23 cellular contexts compared by ENCODE assay signal in the genomic region with DNA sequence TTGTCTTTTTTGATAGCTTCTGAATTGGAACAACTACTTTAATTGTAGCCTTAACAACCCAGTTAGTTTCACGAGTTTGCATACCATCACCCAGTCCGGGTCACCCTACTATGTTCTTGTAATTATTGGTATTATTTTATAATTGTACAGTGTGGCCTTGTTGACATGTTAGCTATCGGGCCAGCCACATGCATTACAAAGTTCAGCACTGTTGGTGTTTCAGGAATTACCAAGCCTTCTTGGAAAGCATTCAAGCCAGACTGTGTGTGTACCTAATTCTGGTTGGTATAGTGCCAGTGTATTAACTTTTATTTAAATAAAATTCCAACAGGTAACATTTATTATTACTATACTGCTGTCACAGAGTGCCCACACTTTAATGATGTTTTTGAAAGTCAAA.
DNase-seq lines count a peak whose midpoint lies in the region; FAIRE-seq and TF ChIP-seq lines count a peak whose summit lies in the region.
"Had no signal": no experiment of that assay in that cellular context is flagged by ENCODE, and none has a peak within 500 bp of the region (broad histone marks: within the 10 kb centered on the region; RNA-seq: fewer than 3 reads in every experiment).

No MANE protein-coding gene starts in this region.

- peak overlapping the region; percentile 20; the same call in 1 of the 2 replicates for H3K27ac ChIP-seq in VCaP
- peak overlapping the region; percentile 43 to 77 for H3K27ac ChIP-seq in liver (ENCODE audit: low read depth in 1 of 2, low read length in 2 of 2)
- H3K27ac ChIP-seq in small intestine (ENCODE audit: low read depth in 1 of 2, low read length in 1 of 2) = no peak overlapping the region
- H3K27ac ChIP-seq in transverse colon = no peak overlapping the region
- H3K27ac ChIP-seq: GM23248 had no signal

- DNase-seq in small intestine = peak; percentile 44
- no peak for DNase-seq in NCI-H1105 (lab: John Stamatoyannopoulos, UW)
- no peak for DNase-seq in head of caudate nucleus
- no peak for DNase-seq in transverse colon
- DNase-seq: ACHN; BE2C; C1 segment of cervical spinal cord; CD4-positive, CD25-positive, alpha-beta regulatory T cell; CD8-positive, alpha-beta memory T cell; COR-L47; DMS 273 treated with DMSO at 0.1 percent for 48 hours; DMS53; DND-41; EL; GM23248; H7; HFFc6 had no signal

- no peak overlapping the region for H3K4me3 ChIP-seq in liver (ENCODE audit: low read depth in 1 of 3, low read length in 3 of 3)
- no peak overlapping the region for H3K4me3 ChIP-seq in small intestine (ENCODE audit: low read depth in 1 of 2, low read length in 2 of 2)
- H3K4me3 ChIP-seq in transverse colon = no peak overlapping the region
- H3K4me3 ChIP-seq: GM12878, GM23248 had no signal

- TF ChIP-seq POLR2A in transverse colon (IDR thresholded peaks at IDR 0.05) = no peak

- no peaks in the 10 kb centered on the region for H3K9me3 ChIP-seq in liver (ENCODE audit: control insufficient read depth in 4 of 4, low read length in 3 of 4)
- no peaks in the 10 kb centered on the region for H3K9me3 ChIP-seq in small intestine (ENCODE audit: control insufficient read depth, low read depth)
- H3K9me3 ChIP-seq in transverse colon = no peaks in the 10 kb centered on the region
- H3K9me3 ChIP-seq: BE2C had no signal

- H3K4me1 ChIP-seq in liver (ENCODE audit: control insufficient read depth in 4 of 4, insufficient read depth in 4 of 4, low read length in 3 of 4) (peaks cover 17 to 37% (median 31%) of the 10 kb centered on the region in 4 donors), small intestine (ENCODE audit: control insufficient read depth in 2 of 2, insufficient read depth in 1 of 2, low read depth in 1 of 2, low read length in 1 of 2) (peaks cover 13 to 15% of the 10 kb centered on the region in 2 donors), transverse colon (peaks cover 13 to 35% (median 21%) of the 10 kb centered on the region in 4 donors)

- H3K27me3 ChIP-seq in liver (ENCODE audit: control insufficient read depth in 4 of 4, insufficient read depth in 4 of 4, low read length in 3 of 4) (no peaks in the 10 kb centered on the region), small intestine (ENCODE audit: control insufficient read depth in 2 of 2, insufficient read depth in 2 of 2, low read length in 2 of 2) (no peaks in the 10 kb centered on the region), transverse colon (no peaks in the 10 kb centered on the region)
- H3K27me3 ChIP-seq: BE2C had no signal

- WGBS in liver = 32% methylated on average over 3 of the region's 3 CpGs
- 10 to 74% (median 41%) methylated on average over 3 of the region's 3 CpGs for WGBS in small intestine, 3 donors
- WGBS in transverse colon (ENCODE audit: low coverage in 1 of 2), 2 donors = 63 to 64% methylated on average over 3 of the region's 3 CpGs

- intact Hi-C loops in head of caudate nucleus (cut with DNase I) (loop anchor here (5.0 kb wide), 1 partner anchor 95 kb away; no protein-coding TSS in a partner anchor), transverse colon (cut with DNase I; ENCODE audit: low total_unique reads) (no loop called here)

- TF ChIP-seq EP300 in transverse colon (IDR thresholded peaks at IDR 0.05; ENCODE audit: low read depth) = no peak

- in situ Hi-C loops in transverse colon (cut with MboI; ENCODE audit: low pct_ligation_motif_present in 1 of 4, low pct_unique_long_range_greater_than_20kb in 1 of 4, low sequenced_read_pairs in 3 of 4) = no loop called here

- TF ChIP-seq RAD21 in liver (IDR thresholded peaks at IDR 0.05) = peak in 1 of 2 donors; percentile 11

- no peak for FAIRE-seq in small intestine (lab: Jason Lieb, UNC)
- FAIRE-seq: A204.1, GM12878, GM19239, HTR-8/SVneo had no signal

- H3K36me3 ChIP-seq in liver (ENCODE audit: control insufficient read depth in 4 of 4, insufficient read depth in 3 of 4, low read depth in 1 of 4, low read length in 3 of 4) (no peaks in the 10 kb centered on the region), small intestine (ENCODE audit: control insufficient read depth in 2 of 2, insufficient read depth in 2 of 2, low read length in 2 of 2) (no peaks in the 10 kb centered on the region), transverse colon (no peaks in the 10 kb centered on the region)
- H3K36me3 ChIP-seq: BE2C had no signal

- H3K9ac ChIP-seq in liver (ENCODE audit: low read depth in 1 of 2, low read length in 2 of 2) = no peak overlapping the region
- H3K9ac ChIP-seq: GM23248 had no signal

- TF ChIP-seq CTCF in VCaP (conservative IDR thresholded peaks at IDR 0.05) = no peak
- TF ChIP-seq CTCF in liver (IDR thresholded peaks at IDR 0.05; ENCODE audit: low read depth, low read length, missing input control) = no peak
- TF ChIP-seq CTCF in transverse colon (IDR thresholded peaks at IDR 0.05) = no peak

TF ChIP-seq in liver, 16 proteins besides CTCF, POLR2A, EP300 and RAD21:
- peak; percentile 58 for TF ChIP-seq SP1 (IDR thresholded peaks at IDR 0.05)
- TF ChIP-seq HNF4A (conservative IDR thresholded peaks at IDR 0.05) = peak; percentile 77 to 87
- peak; percentile 33 for TF ChIP-seq HNF4G (IDR thresholded peaks at IDR 0.05)
- TF ChIP-seq, protein P1, sequence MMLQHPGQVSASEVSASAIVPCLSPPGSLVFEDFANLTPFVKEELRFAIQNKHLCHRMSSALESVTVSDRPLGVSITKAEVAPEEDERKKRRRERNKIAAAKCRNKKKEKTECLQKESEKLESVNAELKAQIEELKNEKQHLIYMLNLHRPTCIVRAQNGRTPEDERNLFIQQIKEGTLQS (IDR thresholded peaks at IDR 0.05) = no peak
- TF ChIP-seq, protein P2, sequence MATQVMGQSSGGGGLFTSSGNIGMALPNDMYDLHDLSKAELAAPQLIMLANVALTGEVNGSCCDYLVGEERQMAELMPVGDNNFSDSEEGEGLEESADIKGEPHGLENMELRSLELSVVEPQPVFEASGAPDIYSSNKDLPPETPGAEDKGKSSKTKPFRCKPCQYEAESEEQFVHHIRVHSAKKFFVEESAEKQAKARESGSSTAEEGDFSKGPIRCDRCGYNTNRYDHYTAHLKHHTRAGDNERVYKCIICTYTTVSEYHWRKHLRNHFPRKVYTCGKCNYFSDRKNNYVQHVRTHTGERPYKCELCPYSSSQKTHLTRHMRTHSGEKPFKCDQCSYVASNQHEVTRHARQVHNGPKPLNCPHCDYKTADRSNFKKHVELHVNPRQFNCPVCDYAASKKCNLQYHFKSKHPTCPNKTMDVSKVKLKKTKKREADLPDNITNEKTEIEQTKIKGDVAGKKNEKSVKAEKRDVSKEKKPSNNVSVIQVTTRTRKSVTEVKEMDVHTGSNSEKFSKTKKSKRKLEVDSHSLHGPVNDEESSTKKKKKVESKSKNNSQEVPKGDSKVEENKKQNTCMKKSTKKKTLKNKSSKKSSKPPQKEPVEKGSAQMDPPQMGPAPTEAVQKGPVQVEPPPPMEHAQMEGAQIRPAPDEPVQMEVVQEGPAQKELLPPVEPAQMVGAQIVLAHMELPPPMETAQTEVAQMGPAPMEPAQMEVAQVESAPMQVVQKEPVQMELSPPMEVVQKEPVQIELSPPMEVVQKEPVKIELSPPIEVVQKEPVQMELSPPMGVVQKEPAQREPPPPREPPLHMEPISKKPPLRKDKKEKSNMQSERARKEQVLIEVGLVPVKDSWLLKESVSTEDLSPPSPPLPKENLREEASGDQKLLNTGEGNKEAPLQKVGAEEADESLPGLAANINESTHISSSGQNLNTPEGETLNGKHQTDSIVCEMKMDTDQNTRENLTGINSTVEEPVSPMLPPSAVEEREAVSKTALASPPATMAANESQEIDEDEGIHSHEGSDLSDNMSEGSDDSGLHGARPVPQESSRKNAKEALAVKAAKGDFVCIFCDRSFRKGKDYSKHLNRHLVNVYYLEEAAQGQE (IDR thresholded peaks at IDR 0.05) = no peak
- TF ChIP-seq GABPA (IDR thresholded peaks at IDR 0.05 in 1 of 2, conservative IDR thresholded peaks at IDR 0.05 in 1 of 2) = no peak
- TF ChIP-seq EGR1 (IDR thresholded peaks at IDR 0.05; ENCODE audit: low read depth in 2 of 2) = no peak
- TF ChIP-seq, protein P3, sequence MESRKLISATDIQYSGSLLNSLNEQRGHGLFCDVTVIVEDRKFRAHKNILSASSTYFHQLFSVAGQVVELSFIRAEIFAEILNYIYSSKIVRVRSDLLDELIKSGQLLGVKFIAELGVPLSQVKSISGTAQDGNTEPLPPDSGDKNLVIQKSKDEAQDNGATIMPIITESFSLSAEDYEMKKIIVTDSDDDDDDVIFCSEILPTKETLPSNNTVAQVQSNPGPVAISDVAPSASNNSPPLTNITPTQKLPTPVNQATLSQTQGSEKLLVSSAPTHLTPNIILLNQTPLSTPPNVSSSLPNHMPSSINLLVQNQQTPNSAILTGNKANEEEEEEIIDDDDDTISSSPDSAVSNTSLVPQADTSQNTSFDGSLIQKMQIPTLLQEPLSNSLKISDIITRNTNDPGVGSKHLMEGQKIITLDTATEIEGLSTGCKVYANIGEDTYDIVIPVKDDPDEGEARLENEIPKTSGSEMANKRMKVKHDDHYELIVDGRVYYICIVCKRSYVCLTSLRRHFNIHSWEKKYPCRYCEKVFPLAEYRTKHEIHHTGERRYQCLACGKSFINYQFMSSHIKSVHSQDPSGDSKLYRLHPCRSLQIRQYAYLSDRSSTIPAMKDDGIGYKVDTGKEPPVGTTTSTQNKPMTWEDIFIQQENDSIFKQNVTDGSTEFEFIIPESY (IDR thresholded peaks at IDR 0.05) = no peak
- TF ChIP-seq YY1 (IDR thresholded peaks at IDR 0.05) = peak; percentile 43
- TF ChIP-seq, protein P4, sequence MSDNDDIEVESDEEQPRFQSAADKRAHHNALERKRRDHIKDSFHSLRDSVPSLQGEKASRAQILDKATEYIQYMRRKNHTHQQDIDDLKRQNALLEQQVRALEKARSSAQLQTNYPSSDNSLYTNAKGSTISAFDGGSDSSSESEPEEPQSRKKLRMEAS (IDR thresholded peaks at IDR 0.05) = peak; percentile 65
- peak in 1 of 2 donors; percentile 51 for TF ChIP-seq JUND (IDR thresholded peaks at IDR 0.05)
- no peak for TF ChIP-seq TAF1 (conservative IDR thresholded peaks at IDR 0.05)
- TF ChIP-seq FOXA2 (IDR thresholded peaks at IDR 0.05) = peak; percentile 87
- peak; percentile 22 to 74 for TF ChIP-seq RXRA (IDR thresholded peaks at IDR 0.05)
- no peak for TF ChIP-seq NR2F2 (IDR thresholded peaks at IDR 0.05)
- peak; percentile 85 for TF ChIP-seq FOXA1 (IDR thresholded peaks at IDR 0.05)

Comparison
In these comparisons a context has a peak if more than half of its experiments do, and no peak if none do; other contexts are left out.
1. H3K27ac ChIP-seq: peak in VCaP (single experiment) and liver (2 of 2); none in small intestine (0 of 2) and transverse colon (0 of 4).